In genomic region chr17:8249621-8250020, GRCh38 we compare ENCODE assay signal across 8 cellular contexts. TPM values are rescaled to one million over a fixed set of nuclear protein-coding genes. Genes with fewer than 3 reads are reported as not detected.
DNase-seq lines count a peak whose midpoint lies in the region; ATAC-seq lines count a peak whose summit lies in the region.

No MANE protein-coding gene starts in this region.

- no peaks in the 10 kb centered on the region for H3K9me3 Mint-ChIP-seq in stimulated activated naive CD8-positive, alpha-beta T cell treated with anti-CD3 and anti-CD28 coated beads, Interleukin-15, Interleukin-2, amounts not matched to agents 100 ng/mL and 50 ng/mL, for 24 hours

- H3K4me3 Mint-ChIP-seq in stimulated activated naive CD8-positive, alpha-beta T cell treated with anti-CD3 and anti-CD28 coated beads, Interleukin-15, Interleukin-2, amounts not matched to agents 100 ng/mL and 50 ng/mL, for 24 hours = peak overlapping the region; percentile 98

- no peak for DNase-seq in stimulated activated naive CD8-positive, alpha-beta T cell treated with anti-CD3 and anti-CD28 coated beads, Interleukin-15, Interleukin-2, amounts not matched to agents 100 U/mL and 50 U/mL, for 24 hours
- DNase-seq in caudate nucleus (lab: John Stamatoyannopoulos, UW) (no peak), NCI-H1694 treated with DMSO at 0.1 percent for 48 hours (lab: John Stamatoyannopoulos, UW) (no peak), COR-L47 (lab: John Stamatoyannopoulos, UW) (no peak), SK-N-DZ (ENCODE audit: low spot score) (no peak)

- H3K4me1 ChIP-seq in muscle layer of colon (ENCODE audit: insufficient read depth, low read length) = peaks cover 8% of the 10 kb centered on the region

- no peaks in the 10 kb centered on the region for H3K27me3 Mint-ChIP-seq in stimulated activated naive CD8-positive, alpha-beta T cell treated with anti-CD3 and anti-CD28 coated beads, Interleukin-15, Interleukin-2, amounts not matched to agents 100 ng/mL and 50 ng/mL, for 24 hours

- H3K27ac ChIP-seq in caudate nucleus (ENCODE audit: low read depth, low read length) (peak overlapping the region; percentile 96), muscle layer of colon (ENCODE audit: low read depth, low read length) (peak overlapping the region; percentile 88)

- peak overlapping the region; percentile 100 for H3K27ac Mint-ChIP-seq in stimulated activated naive CD8-positive, alpha-beta T cell treated with anti-CD3 and anti-CD28 coated beads, Interleukin-15, Interleukin-2, amounts not matched to agents 100 ng/mL and 50 ng/mL, for 24 hours

- peaks cover 41% of the 10 kb centered on the region for H3K36me3 Mint-ChIP-seq in stimulated activated naive CD8-positive, alpha-beta T cell treated with anti-CD3 and anti-CD28 coated beads, Interleukin-15, Interleukin-2, amounts not matched to agents 100 ng/mL and 50 ng/mL, for 24 hours (ENCODE audit: low read depth)

- no peak for ATAC-seq in stimulated activated naive CD8-positive, alpha-beta T cell treated with anti-CD3 and anti-CD28 coated beads, Interleukin-15, Interleukin-2, amounts not matched to agents 100 U/mL and 50 U/mL, for 24 hours
- ATAC-seq in HG03135 (IDR thresholded peaks at IDR 0.05; ENCODE audit: unreplicated experiment) = no peak

- no peaks in the 10 kb centered on the region for H3K27me3 ChIP-seq in muscle layer of colon (ENCODE audit: control insufficient read depth in 1 of 2, insufficient read depth in 2 of 2, low read length in 2 of 2)

- peak overlapping the region; percentile 55 for H3K9ac ChIP-seq in muscle layer of colon (ENCODE audit: low read length)

- peaks cover 34% of the 10 kb centered on the region for H3K4me1 Mint-ChIP-seq in stimulated activated naive CD8-positive, alpha-beta T cell treated with anti-CD3 and anti-CD28 coated beads, Interleukin-15, Interleukin-2, amounts not matched to agents 100 ng/mL and 50 ng/mL, for 24 hours (ENCODE audit: low read depth)

- peaks cover 6% of the 10 kb centered on the region for H3K36me3 ChIP-seq in muscle layer of colon (ENCODE audit: insufficient read depth, low read length)

- H3K9me3 ChIP-seq in muscle layer of colon (ENCODE audit: low read length) = no peaks in the 10 kb centered on the region

- peak overlapping the region; percentile 83 to 99 for H3K4me3 ChIP-seq in muscle layer of colon (ENCODE audit: low read depth in 1 of 2, low read length in 2 of 2)

RNA-seq across cellular contexts. Expression of gene PFAS, which starts 0.5 kb away (rescaled TPM):
- polyA plus RNA-seq in SK-N-DZ (2014; cell fraction: cytosol; rRNA removed) = 102 and 111 TPM in 2 replicates
- polyA plus RNA-seq in SK-N-DZ (2014; cell fraction: nucleus; rRNA removed) = 190 and 219 TPM in 2 replicates

RNA-seq across cellular contexts. Expression of gene CTC1, which starts 1.8 kb away (rescaled TPM):
- 5.4 and 7.0 TPM in 2 replicates for polyA plus RNA-seq in SK-N-DZ (2014; cell fraction: cytosol; rRNA removed)
- 40.0 and 68.4 TPM in 2 replicates for polyA plus RNA-seq in SK-N-DZ (2014; cell fraction: nucleus; rRNA removed)

RNA-seq across cellular contexts. Expression of gene RANGRF, which starts 38.8 kb away (rescaled TPM):
- 26.8 and 33.0 TPM in 2 replicates for polyA plus RNA-seq in SK-N-DZ (2014; cell fraction: cytosol; rRNA removed)
- polyA plus RNA-seq in SK-N-DZ (2014; cell fraction: nucleus; rRNA removed) = 51.2 and 54.4 TPM in 2 replicates

RNA-seq across cellular contexts. Expression of gene AURKB, which starts 39.2 kb away (rescaled TPM):
- 408 and 427 TPM in 2 replicates for polyA plus RNA-seq in SK-N-DZ (2014; cell fraction: cytosol; rRNA removed)
- 463 and 597 TPM in 2 replicates for polyA plus RNA-seq in SK-N-DZ (2014; cell fraction: nucleus; rRNA removed)

RNA-seq across cellular contexts. Expression of gene SLC25A35, which starts 45.6 kb away (rescaled TPM):
- polyA plus RNA-seq in SK-N-DZ (2014; cell fraction: cytosol; rRNA removed) = 3.2 and 3.8 TPM in 2 replicates
- polyA plus RNA-seq in SK-N-DZ (2014; cell fraction: nucleus; rRNA removed) = 5.0 and 15.4 TPM in 2 replicates
